In genomic region chr7:158818325-158819213, GRCh38 we compare ENCODE assay signal across 8 cellular contexts. TPM values are rescaled to one million over a fixed set of nuclear protein-coding genes. Genes with fewer than 3 reads are reported as not detected.
DNase-seq lines count a peak whose midpoint lies in the region; ATAC-seq and TF ChIP-seq lines count a peak whose summit lies in the region.

No MANE protein-coding gene starts in this region.

- ATAC-seq in GM19468 (IDR thresholded peaks at IDR 0.05; ENCODE audit: extremely low read depth, unreplicated experiment) (peak; percentile 68), HG03571 (IDR thresholded peaks at IDR 0.05; ENCODE audit: unreplicated experiment) (peak; percentile 82), T-cell (replicated peaks in 1 of 4) (peak; percentile 70 to 78 (median 74))

- peak overlapping the region; percentile 84 to 98 (median 97) for H3K27ac ChIP-seq in adrenal gland
- H3K27ac ChIP-seq in right atrium auricular region = peak overlapping the region; percentile 96 to 98

- H3K27ac Mint-ChIP-seq in T-cell = peak overlapping the region; percentile 95 to 98

- DNase-seq in COR-L47 (lab: John Stamatoyannopoulos, UW) (peak; percentile 62), T-cell (peak in 33 of 34 experiments; percentile 42 to 80 (median 68)), adrenal gland (peak; percentile 89 to 98 (median 97)), right atrium auricular region (ENCODE audit: low spot score) (peak; percentile 97), retinal pigment epithelial cell (ENCODE audit: low read depth) (peak; percentile 76), NCI-H128 (lab: John Stamatoyannopoulos, UW; ENCODE audit: unreplicated experiment) (no peak)

- peaks cover 39 to 64% of the 10 kb centered on the region in 2 donors for H3K4me1 ChIP-seq in adrenal gland (replicated peaks in 1 of 2)
- H3K4me1 ChIP-seq in right atrium auricular region = peaks cover 0 to 83% of the 10 kb centered on the region in 2 donors

- intact Hi-C loops in adrenal gland (cut with DNase I) = no loop called here

- no peaks in the 10 kb centered on the region for H3K9me3 Mint-ChIP-seq in T-cell

- WGBS in adrenal gland, 4 donors = 4 to 8% (median 6%) methylated on average over 9 to 15 of the region's 15 CpGs

- peaks cover 89 to 90% (median 90%) of the 10 kb centered on the region in 3 donors for H3K4me1 Mint-ChIP-seq in T-cell

- no peaks in the 10 kb centered on the region for H3K27me3 ChIP-seq in adrenal gland
- no peaks in the 10 kb centered on the region for H3K27me3 ChIP-seq in right atrium auricular region

- no peaks in the 10 kb centered on the region for H3K36me3 ChIP-seq in adrenal gland (replicated peaks in 1 of 2)
- no peaks in the 10 kb centered on the region for H3K36me3 ChIP-seq in right atrium auricular region

- H3K27me3 Mint-ChIP-seq in T-cell = no peaks in the 10 kb centered on the region

- CTCF ChIA-PET in T-cell (lab: Charles Lee) = interaction anchor here in 1 of 2 donors (0.9 kb wide), 1 partner anchor 9 kb away, joined by 5 read pairs; no protein-coding TSS in a partner anchor

- H3K4me3 Mint-ChIP-seq in T-cell = peak overlapping the region; percentile 84 to 88 (median 87)

- H3K36me3 Mint-ChIP-seq in T-cell = peaks cover 21% of the 10 kb centered on the region

- peak; percentile 29 to 85 for TF ChIP-seq POLR2A in adrenal gland (IDR thresholded peaks at IDR 0.05)

- POLR2A ChIA-PET in T-cell (lab: Charles Lee) = interaction anchor here (0.7 to 1.8 kb wide), 3 partner anchors 9 to 12 kb away, joined by 3 to 13 read pairs (median 7); partner anchors contain the start of gene ESYT2 (in 1 of the 2)

- TF ChIP-seq CTCF in adrenal gland (IDR thresholded peaks at IDR 0.05) (no peak), right atrium auricular region (IDR thresholded peaks at IDR 0.05) (no peak), retinal pigment epithelial cell (conservative IDR thresholded peaks at IDR 0.05; ENCODE audit: low read depth, low read length) (no peak)

- H3K4me3 ChIP-seq in adrenal gland = peak overlapping the region in 1 of 4 donors; percentile 24
- H3K4me3 ChIP-seq in right atrium auricular region = peak overlapping the region in 1 of 2 donors; percentile 38
- peak overlapping the region; percentile 27 for H3K4me3 ChIP-seq in retinal pigment epithelial cell (ENCODE audit: low read length)

- H3K9me3 ChIP-seq in adrenal gland (replicated peaks in 1 of 3) (no peaks in the 10 kb centered on the region), right atrium auricular region (no peaks in the 10 kb centered on the region)

RNA-seq across cellular contexts. Expression of gene ESYT2, which starts 10.7 kb away (rescaled TPM):
- 100 to 1,000 TPM in 4 of 5 donors, 10 to 100 TPM in 1; 99.0 to 122 (median 116) TPM for total RNA-seq in T-cell
- total RNA-seq in adrenal gland = 100 to 1,000 TPM in 2 of 8 donors, 10 to 100 TPM in 6; 56.2 to 102 (median 87.6) TPM
- polyA plus RNA-seq in adrenal gland = 10 to 100 TPM; 16.8 to 57.6 (median 24.5) TPM
- 10 to 100 TPM; 60.0 to 75.9 TPM for total RNA-seq in right atrium auricular region

RNA-seq across cellular contexts. Expression of gene DYNC2I1, which starts 37.8 kb away (rescaled TPM):
- total RNA-seq in T-cell (10 to 100 TPM; 12.7 to 20.6 (median 15.1) TPM), adrenal gland (10 to 100 TPM in 6 of 8 donors, 1 to 10 TPM in 2; 6.9 to 19.4 (median 15.2) TPM), right atrium auricular region (10 to 100 TPM; 13.8 to 18.1 TPM)
- 10 to 100 TPM; 18.7 to 37.7 (median 20.9) TPM for polyA plus RNA-seq in adrenal gland
